ENCODE assay signal across 1 cellular context in genomic region chr17:48996696-48997102, GRCh38.
TF ChIP-seq lines count a peak whose summit lies in the region.

No MANE protein-coding gene starts in this region.

TF ChIP-seq in WTC11, 78 proteins besides CTCF, POLR2A, EP300 and RAD21 (continued from another document):
- TF ChIP-seq ERG (CRISPR knock-in tag; IDR thresholded peaks at IDR 0.05) = no peak
- no peak for TF ChIP-seq HMGA2 (CRISPR knock-in tag; IDR thresholded peaks at IDR 0.05)
- TF ChIP-seq, protein P1, sequence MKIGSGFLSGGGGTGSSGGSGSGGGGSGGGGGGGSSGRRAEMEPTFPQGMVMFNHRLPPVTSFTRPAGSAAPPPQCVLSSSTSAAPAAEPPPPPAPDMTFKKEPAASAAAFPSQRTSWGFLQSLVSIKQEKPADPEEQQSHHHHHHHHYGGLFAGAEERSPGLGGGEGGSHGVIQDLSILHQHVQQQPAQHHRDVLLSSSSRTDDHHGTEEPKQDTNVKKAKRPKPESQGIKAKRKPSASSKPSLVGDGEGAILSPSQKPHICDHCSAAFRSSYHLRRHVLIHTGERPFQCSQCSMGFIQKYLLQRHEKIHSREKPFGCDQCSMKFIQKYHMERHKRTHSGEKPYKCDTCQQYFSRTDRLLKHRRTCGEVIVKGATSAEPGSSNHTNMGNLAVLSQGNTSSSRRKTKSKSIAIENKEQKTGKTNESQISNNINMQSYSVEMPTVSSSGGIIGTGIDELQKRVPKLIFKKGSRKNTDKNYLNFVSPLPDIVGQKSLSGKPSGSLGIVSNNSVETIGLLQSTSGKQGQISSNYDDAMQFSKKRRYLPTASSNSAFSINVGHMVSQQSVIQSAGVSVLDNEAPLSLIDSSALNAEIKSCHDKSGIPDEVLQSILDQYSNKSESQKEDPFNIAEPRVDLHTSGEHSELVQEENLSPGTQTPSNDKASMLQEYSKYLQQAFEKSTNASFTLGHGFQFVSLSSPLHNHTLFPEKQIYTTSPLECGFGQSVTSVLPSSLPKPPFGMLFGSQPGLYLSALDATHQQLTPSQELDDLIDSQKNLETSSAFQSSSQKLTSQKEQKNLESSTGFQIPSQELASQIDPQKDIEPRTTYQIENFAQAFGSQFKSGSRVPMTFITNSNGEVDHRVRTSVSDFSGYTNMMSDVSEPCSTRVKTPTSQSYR (CRISPR knock-in tag; IDR thresholded peaks at IDR 0.05) = no peak
- no peak for TF ChIP-seq ZNF121 (CRISPR knock-in tag; IDR thresholded peaks at IDR 0.05)
- TF ChIP-seq E2F1 (CRISPR knock-in tag; IDR thresholded peaks at IDR 0.05) = no peak
- no peak for TF ChIP-seq ZNF232 (CRISPR knock-in tag; IDR thresholded peaks at IDR 0.05)
- TF ChIP-seq TCF7 (CRISPR knock-in tag; IDR thresholded peaks at IDR 0.05; ENCODE audit: low read depth) = no peak
